Comparison of ENCODE assay signal across 24 cellular contexts in the genomic region with DNA sequence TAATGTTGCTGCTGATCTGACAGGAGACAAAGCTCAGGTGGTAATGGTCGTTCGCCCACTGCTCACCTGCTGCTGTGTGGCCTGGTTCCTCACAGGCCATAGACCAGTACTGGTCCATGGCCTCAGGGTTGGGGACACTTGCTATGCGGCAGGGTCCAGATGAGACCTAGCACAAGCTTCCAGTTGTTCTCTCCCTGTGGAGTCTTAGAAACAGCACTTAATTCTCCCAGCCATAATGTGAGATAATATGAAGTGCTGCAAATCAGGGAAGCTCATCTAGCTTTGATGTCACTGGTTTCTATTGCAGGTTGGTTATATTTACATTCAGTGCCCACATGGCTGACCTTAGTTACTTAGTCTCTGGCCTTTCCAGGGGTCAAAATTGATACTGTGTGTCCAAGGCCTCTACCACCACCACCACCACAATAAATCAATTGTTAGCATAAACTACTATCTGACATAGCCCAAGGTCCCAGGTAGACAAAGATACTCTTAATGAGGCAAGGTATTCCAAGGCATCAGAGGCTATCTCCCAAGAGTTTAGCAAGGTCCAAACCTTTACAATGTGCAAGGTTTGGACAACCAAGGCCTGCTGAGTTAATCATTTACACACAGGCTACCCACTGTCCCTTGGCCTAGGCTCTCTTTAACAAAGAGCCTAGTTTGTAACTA.
"Had no signal": no experiment of that assay in that cellular context is flagged by ENCODE, and none has a peak within 500 bp of the region (broad histone marks: within the 10 kb centered on the region; RNA-seq: fewer than 3 reads in every experiment).

No MANE protein-coding gene starts in this region.

- H3K4me3 ChIP-seq: breast epithelium, esophagus muscularis mucosa, pancreas, thoracic aorta had no signal

- H3K27ac Mint-ChIP-seq: nephron progenitor cell; stimulated activated memory B cell treated with anti-CD40 and anti-IgM and Interleukin-4, amounts not matched to agents 10 μg/mL and 1 μg/mL and 100 μg/mL, for 72 hours; type B pancreatic cell had no signal

- H3K27ac ChIP-seq: breast epithelium, thoracic aorta had no signal

- H3K36me3 ChIP-seq: breast epithelium, pancreas, thoracic aorta had no signal

- H3K4me1 Mint-ChIP-seq: nephron progenitor cell had no signal

- H3K4me1 ChIP-seq: breast epithelium had no signal

- FAIRE-seq: astrocyte, colon, endothelial cell of umbilical vein, frontal cortex, pancreas, TTC549 had no signal

- H3K27me3 Mint-ChIP-seq: central memory CD8-positive, alpha-beta T cell; effector memory CD8-positive, alpha-beta T cell; stimulated activated memory B cell treated with anti-CD40 and anti-IgM and Interleukin-4, amounts not matched to agents 10 μg/mL and 1 μg/mL and 100 μg/mL, for 72 hours; type B pancreatic cell had no signal

- ATAC-seq: effector memory CD8-positive, alpha-beta T cell; left ventricle myocardium superior; right cardiac atrium; stimulated activated memory B cell treated with anti-CD40 and anti-IgM and Interleukin-4, amounts not matched to agents 10 μg/mL and 1 μg/mL and 100 μg/mL, for 72 hours had no signal

- H3K27me3 ChIP-seq: breast epithelium, esophagus muscularis mucosa, pancreas had no signal

- DNase-seq: activated CD4-positive, alpha-beta T cell treated with anti-CD3 and anti-CD28 coated beads, Interleukin-2, amount 50 U/mL, for 4 hours; activated naive CD4-positive, alpha-beta T cell treated with Interleukin-2 at 50 U/mL for 16 hours; activated T-cell treated with anti-CD3 and anti-CD28 coated beads, Interleukin-2, amount 50 U/mL, for 48 hours; effector memory CD8-positive, alpha-beta T cell; glutamatergic neuron; hippocampal formation; left ventricle myocardium superior; midbrain; nephron progenitor cell; pancreas; right cardiac atrium; stimulated activated CD4-positive, alpha-beta T cell treated with anti-CD3 and anti-CD28 coated beads, Interleukin-12 subunit alpha, Interleukin-12 subunit beta, amount 100 ng/mL, for 4 hours; T-helper 1 cell had no signal

- H3K9me3 Mint-ChIP-seq: central memory CD8-positive, alpha-beta T cell; effector memory CD8-positive, alpha-beta T cell; nephron progenitor cell; stimulated activated memory B cell treated with anti-CD40 and anti-IgM and Interleukin-4, amounts not matched to agents 10 μg/mL and 1 μg/mL and 100 μg/mL, for 72 hours had no signal

- H3K4me3 Mint-ChIP-seq: central memory CD8-positive, alpha-beta T cell; effector memory CD8-positive, alpha-beta T cell; nephron progenitor cell; stimulated activated memory B cell treated with anti-CD40 and anti-IgM and Interleukin-4, amounts not matched to agents 10 μg/mL and 1 μg/mL and 100 μg/mL, for 72 hours; type B pancreatic cell had no signal

- H3K9me3 ChIP-seq: breast epithelium, esophagus muscularis mucosa, pancreas, thoracic aorta had no signal
